ENCODE assay signal across 11 cellular contexts in the genomic region with DNA sequence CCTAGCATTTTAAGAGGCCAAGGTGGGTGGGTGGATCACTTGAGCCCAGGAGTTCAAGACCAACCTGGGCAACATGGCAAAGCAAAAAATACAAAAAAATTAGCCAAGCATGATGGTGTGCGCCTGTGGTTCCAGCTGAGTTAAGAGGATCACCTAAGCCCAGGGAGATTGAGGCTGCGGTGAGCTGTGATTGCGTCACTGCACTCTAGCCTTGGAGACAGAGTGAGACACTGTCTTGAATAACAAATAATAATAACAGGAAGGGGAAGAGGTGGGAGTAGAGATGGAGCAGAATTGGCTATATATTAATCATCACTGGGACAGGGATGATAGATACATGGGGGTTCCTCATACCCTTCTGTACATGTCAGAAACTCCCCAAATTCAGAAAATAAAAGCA. TPM values are rescaled to one million over a fixed set of nuclear protein-coding genes. Genes with fewer than 3 reads are reported as not detected.
DNase-seq lines count a peak whose midpoint lies in the region; ATAC-seq and TF ChIP-seq lines count a peak whose summit lies in the region.
"Had no signal": no experiment of that assay in that cellular context is flagged by ENCODE, and none has a peak within 500 bp of the region (broad histone marks: within the 10 kb centered on the region; RNA-seq: fewer than 3 reads in every experiment).

No MANE protein-coding gene starts in this region.

- no peaks in the 10 kb centered on the region for H3K27me3 ChIP-seq in thyroid gland
- H3K27me3 ChIP-seq: BLaER1, pancreas had no signal

- 45 to 52% methylated on average over 3 of the region's 3 CpGs for WGBS in thyroid gland, 2 donors

- intact Hi-C loops in thyroid gland (cut with DNase I): no loop called here

- DNase-seq in stimulated activated CD4-positive, alpha-beta T cell treated with anti-CD3 and anti-CD28 coated beads, Interleukin-15, amount 100 ng/mL, for 24 hours: peak; percentile 54
- DNase-seq in stimulated activated CD4-positive, alpha-beta T cell treated with anti-CD3 and anti-CD28 coated beads, Interleukin-12 subunit alpha, Interleukin-12 subunit beta, amount 100 ng/mL, for 4 hours: no peak
- peak; percentile 39 to 53 for DNase-seq in activated T-cell treated with anti-CD3 and anti-CD28 coated beads, Interleukin-2, amount 50 U/mL, for 48 hours
- peak; percentile 92 for DNase-seq in fibroblast of pulmonary artery (ENCODE audit: low read depth)
- peak; percentile 67 to 76 for DNase-seq in thyroid gland
- DNase-seq in ureter (ENCODE audit: low spot score): no peak
- DNase-seq in NCI-H1436 (lab: John Stamatoyannopoulos, UW): no peak
- DNase-seq: NCI-H2029, pancreas had no signal

- no peak for ATAC-seq in HG03469 (IDR thresholded peaks at IDR 0.05; ENCODE audit: unreplicated experiment)
- ATAC-seq: pancreas had no signal

- no peak overlapping the region for H3K4me3 ChIP-seq in fibroblast of pulmonary artery (replicated peaks; ENCODE audit: low read depth, low read length)
- no peak overlapping the region for H3K4me3 ChIP-seq in thyroid gland (replicated peaks in 1 of 3)
- H3K4me3 ChIP-seq: BLaER1, pancreas had no signal

- TF ChIP-seq CTCF in fibroblast of pulmonary artery (IDR thresholded peaks at IDR 0.05; ENCODE audit: low read length, missing control alignments): no peak
- no peak for TF ChIP-seq CTCF in thyroid gland (IDR thresholded peaks at IDR 0.05)

- H3K27ac ChIP-seq in thyroid gland: peak overlapping the region in 2 of 3 donors; percentile 29 to 46
- H3K27ac ChIP-seq: BLaER1, pancreas had no signal

- H3K36me3 ChIP-seq in thyroid gland: peaks cover 0 to 6% of the 10 kb centered on the region in 2 donors

- no peak for TF ChIP-seq POLR2A in thyroid gland (IDR thresholded peaks at IDR 0.05)

- no peaks in the 10 kb centered on the region for H3K9me3 ChIP-seq in thyroid gland
- H3K9me3 ChIP-seq: BLaER1, pancreas had no signal

- peaks cover 0 to 11% of the 10 kb centered on the region in 2 donors for H3K4me1 ChIP-seq in thyroid gland
- H3K4me1 ChIP-seq: BLaER1, pancreas had no signal

RNA-seq across cellular contexts. Expression of gene NMB, which starts 23.8 kb away (rescaled TPM):
- total RNA-seq in thyroid gland (10 to 100 TPM; 12.9 to 43.4 (median 23.5) TPM), ureter (9.1 TPM)

RNA-seq across cellular contexts. Expression of gene WDR73, which starts 27.7 kb away (rescaled TPM):
- total RNA-seq in thyroid gland (10 to 100 TPM; 37.5 to 63.3 (median 41.1) TPM), ureter (48.2 TPM)

RNA-seq across cellular contexts. Expression of gene SEC11A, which starts 34.1 kb away (rescaled TPM):
- total RNA-seq in thyroid gland: 100 to 1,000 TPM; 170 to 304 (median 182) TPM
- total RNA-seq in ureter: 130 TPM

Comparison
In these comparisons a context has a peak if more than half of its experiments do, and no peak if none do; other contexts are left out.
1. DNase-seq: peak in stimulated activated CD4-positive, alpha-beta T cell treated with anti-CD3 and anti-CD28 coated beads, Interleukin-15, amount 100 ng/mL, for 24 hours (single experiment), activated T-cell treated with anti-CD3 and anti-CD28 coated beads, Interleukin-2, amount 50 U/mL, for 48 hours (2 of 2), fibroblast of pulmonary artery (single experiment) and thyroid gland (2 of 2); none in stimulated activated CD4-positive, alpha-beta T cell treated with anti-CD3 and anti-CD28 coated beads, Interleukin-12 subunit alpha, Interleukin-12 subunit beta, amount 100 ng/mL, for 4 hours (single experiment), ureter (single experiment) and NCI-H1436 (single experiment).